Comparison of ENCODE assay signal across 1 cellular context in the genomic region with DNA sequence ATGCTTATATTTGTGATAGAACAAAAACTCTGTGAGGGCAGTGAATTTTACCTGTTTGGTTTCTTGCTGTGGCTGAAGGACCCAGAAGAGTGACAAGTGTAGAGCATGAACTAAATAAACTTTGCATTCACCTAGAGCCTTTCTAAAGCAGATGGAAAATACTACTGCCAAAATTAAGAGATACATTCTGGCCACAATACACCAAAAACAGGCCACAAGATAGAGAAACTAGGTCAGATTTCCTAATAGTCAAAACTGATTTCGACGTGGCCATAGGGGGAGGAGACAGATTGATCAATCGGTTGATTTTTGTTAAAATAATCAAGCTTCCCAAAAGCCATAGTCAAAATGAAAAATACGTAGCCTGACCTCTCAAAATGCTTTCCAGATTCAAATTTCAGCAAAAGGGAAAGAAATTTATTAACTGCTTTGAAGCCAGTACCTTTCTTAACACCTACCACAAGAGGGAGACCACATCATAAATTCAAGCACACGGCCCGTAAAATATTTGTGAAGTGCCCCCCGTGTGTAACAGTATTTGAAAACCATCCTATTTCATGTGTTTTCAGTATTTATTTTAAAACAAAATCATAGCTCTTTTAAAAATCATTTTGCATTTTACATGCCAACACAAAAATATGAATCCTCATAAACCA.
TF ChIP-seq lines count a peak whose summit lies in the region.

No MANE protein-coding gene starts in this region.

TF ChIP-seq in GM23338, 12 proteins besides CTCF, POLR2A, EP300 and RAD21 (continued from another document):
- TF ChIP-seq, protein P1, sequence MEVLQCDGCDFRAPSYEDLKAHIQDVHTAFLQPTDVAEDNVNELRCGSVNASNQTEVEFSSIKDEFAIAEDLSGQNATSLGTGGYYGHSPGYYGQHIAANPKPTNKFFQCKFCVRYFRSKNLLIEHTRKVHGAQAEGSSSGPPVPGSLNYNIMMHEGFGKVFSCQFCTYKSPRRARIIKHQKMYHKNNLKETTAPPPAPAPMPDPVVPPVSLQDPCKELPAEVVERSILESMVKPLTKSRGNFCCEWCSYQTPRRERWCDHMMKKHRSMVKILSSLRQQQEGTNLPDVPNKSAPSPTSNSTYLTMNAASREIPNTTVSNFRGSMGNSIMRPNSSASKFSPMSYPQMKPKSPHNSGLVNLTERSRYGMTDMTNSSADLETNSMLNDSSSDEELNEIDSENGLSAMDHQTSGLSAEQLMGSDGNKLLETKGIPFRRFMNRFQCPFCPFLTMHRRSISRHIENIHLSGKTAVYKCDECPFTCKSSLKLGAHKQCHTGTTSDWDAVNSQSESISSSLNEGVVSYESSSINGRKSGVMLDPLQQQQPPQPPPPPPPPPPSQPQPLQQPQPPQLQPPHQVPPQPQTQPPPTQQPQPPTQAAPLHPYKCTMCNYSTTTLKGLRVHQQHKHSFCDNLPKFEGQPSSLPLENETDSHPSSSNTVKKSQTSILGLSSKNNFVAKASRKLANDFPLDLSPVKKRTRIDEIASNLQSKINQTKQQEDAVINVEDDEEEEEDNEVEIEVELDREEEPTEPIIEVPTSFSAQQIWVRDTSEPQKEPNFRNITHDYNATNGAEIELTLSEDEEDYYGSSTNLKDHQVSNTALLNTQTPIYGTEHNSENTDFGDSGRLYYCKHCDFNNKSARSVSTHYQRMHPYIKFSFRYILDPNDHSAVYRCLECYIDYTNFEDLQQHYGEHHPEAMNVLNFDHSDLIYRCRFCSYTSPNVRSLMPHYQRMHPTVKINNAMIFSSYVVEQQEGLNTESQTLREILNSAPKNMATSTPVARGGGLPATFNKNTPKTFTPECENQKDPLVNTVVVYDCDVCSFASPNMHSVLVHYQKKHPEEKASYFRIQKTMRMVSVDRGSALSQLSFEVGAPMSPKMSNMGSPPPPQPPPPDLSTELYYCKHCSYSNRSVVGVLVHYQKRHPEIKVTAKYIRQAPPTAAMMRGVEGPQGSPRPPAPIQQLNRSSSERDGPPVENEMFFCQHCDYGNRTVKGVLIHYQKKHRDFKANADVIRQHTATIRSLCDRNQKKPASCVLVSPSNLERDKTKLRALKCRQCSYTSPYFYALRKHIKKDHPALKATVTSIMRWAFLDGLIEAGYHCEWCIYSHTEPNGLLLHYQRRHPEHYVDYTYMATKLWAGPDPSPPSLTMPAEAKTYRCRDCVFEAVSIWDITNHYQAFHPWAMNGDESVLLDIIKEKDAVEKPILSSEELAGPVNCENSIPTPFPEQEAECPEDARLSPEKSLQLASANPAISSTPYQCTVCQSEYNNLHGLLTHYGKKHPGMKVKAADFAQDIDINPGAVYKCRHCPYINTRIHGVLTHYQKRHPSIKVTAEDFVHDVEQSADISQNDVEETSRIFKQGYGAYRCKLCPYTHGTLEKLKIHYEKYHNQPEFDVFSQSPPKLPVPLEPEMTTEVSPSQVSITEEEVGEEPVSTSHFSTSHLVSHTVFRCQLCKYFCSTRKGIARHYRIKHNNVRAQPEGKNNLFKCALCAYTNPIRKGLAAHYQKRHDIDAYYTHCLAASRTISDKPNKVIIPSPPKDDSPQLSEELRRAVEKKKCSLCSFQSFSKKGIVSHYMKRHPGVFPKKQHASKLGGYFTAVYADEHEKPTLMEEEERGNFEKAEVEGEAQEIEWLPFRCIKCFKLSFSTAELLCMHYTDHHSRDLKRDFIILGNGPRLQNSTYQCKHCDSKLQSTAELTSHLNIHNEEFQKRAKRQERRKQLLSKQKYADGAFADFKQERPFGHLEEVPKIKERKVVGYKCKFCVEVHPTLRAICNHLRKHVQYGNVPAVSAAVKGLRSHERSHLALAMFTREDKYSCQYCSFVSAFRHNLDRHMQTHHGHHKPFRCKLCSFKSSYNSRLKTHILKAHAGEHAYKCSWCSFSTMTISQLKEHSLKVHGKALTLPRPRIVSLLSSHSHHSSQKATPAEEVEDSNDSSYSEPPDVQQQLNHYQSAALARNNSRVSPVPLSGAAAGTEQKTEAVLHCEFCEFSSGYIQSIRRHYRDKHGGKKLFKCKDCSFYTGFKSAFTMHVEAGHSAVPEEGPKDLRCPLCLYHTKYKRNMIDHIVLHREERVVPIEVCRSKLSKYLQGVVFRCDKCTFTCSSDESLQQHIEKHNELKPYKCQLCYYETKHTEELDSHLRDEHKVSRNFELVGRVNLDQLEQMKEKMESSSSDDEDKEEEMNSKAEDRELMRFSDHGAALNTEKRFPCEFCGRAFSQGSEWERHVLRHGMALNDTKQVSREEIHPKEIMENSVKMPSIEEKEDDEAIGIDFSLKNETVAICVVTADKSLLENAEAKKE (CRISPR knock-in tag; IDR thresholded peaks at IDR 0.05), result no peak
- TF ChIP-seq EZH2 (IDR thresholded peaks at IDR 0.05; ENCODE audit: low read depth, unreplicated experiment), result no peak
- no peak for TF ChIP-seq EZH2phosphoT487 (IDR thresholded peaks at IDR 0.05; ENCODE audit: unreplicated experiment)
- no peak for TF ChIP-seq ZNF114 (CRISPR knock-in tag; IDR thresholded peaks at IDR 0.05)
- no peak for TF ChIP-seq NANOG (IDR thresholded peaks at IDR 0.05; ENCODE audit: borderline replicate concordance)
- no peak for TF ChIP-seq CREB1 (CRISPR knock-in tag; IDR thresholded peaks at IDR 0.05; ENCODE audit: low read depth)
